8 cellular contexts compared by ENCODE assay signal in the genomic region with DNA sequence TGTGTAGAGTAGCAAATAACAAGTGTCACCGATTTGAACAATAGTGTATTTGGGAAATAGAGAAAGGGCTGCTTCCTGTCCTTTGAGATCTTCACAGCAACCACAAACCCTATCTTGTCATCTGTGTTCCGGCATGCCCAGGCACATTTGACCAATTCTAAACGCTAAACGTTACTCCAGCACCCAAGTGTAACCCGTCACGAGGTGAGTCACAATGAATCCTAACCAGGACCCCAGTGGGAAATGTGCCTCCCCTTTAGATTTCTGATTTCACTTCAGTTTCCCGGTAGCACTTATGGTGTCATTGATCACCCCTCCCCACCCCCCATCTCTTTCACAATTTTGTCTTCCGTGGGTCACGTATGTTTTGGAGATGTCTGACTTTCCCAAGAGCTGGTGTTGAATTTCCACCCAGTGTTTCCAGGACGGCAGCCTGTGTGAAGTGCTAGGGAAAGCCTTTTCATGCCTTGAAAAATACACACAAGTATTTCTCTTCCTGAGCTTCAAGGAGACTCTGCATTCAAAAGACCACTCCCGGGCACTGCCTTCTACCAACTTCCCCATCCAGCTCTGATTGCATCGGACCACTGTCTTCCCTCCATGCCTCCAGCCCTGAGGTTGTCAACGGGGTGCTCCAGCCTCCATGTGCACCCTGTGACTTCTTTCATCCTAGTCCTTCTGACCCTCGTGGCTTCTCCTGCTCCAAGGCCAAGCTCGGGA. TPM values are rescaled to one million over a fixed set of nuclear protein-coding genes. Genes with fewer than 3 reads are reported as not detected.
DNase-seq lines count a peak whose midpoint lies in the region; ATAC-seq lines count a peak whose summit lies in the region.

No MANE protein-coding gene starts in this region.

- no peaks in the 10 kb centered on the region for H3K4me1 ChIP-seq in HAP-1

- DNase-seq in HPDE6-E6E7 (ENCODE audit: extremely low spot score) (peak; percentile 55), activated T-cell treated with anti-CD3 and anti-CD28 coated beads for 4 hours (peak; percentile 11), caudate nucleus (lab: John Stamatoyannopoulos, UW) (no peak), HT-29 (ENCODE audit: low spot score) (no peak), HAP-1 (ENCODE audit: low spot score in 2 of 2) (no peak), glomerular visceral epithelial cell (ENCODE audit: extremely low spot score) (no peak)
- DNase-seq in stimulated activated CD8-positive, alpha-beta memory T cell treated with anti-CD3 and anti-CD28 coated beads, Interleukin-15, amount 100 ng/mL, for 48 hours (ENCODE audit: low read depth in 2 of 2): peak; percentile 41 to 58

- ATAC-seq in GM19351 (IDR thresholded peaks at IDR 0.05; ENCODE audit: unreplicated experiment): peak; percentile 51

- no peaks in the 10 kb centered on the region for H3K27me3 ChIP-seq in HAP-1 (ENCODE audit: low read depth)

- H3K9me3 ChIP-seq in HAP-1: no peaks in the 10 kb centered on the region

- H3K36me3 ChIP-seq in HAP-1 (replicated peaks): no peaks in the 10 kb centered on the region

- H3K27ac ChIP-seq in caudate nucleus (ENCODE audit: low read depth, low read length): no peak overlapping the region

- H3K4me3 ChIP-seq in HAP-1: no peak overlapping the region

- in situ Hi-C loops in HAP-1 (cut with MboI; ENCODE audit: low sequenced_read_pairs): no loop called here

RNA-seq across cellular contexts. Expression of a gene that starts 10.5 kb away (rescaled TPM):
- total RNA-seq in HT-29 (2014; rRNA removed; shearing (Covaris generic)): 38.8 and 42.3 TPM in 2 replicates

RNA-seq across cellular contexts. Expression of a gene that starts 30.1 kb away (rescaled TPM):
- total RNA-seq in HT-29 (2014; rRNA removed; shearing (Covaris generic)): 165 and 199 TPM in 2 replicates

Comparison
In these comparisons a context has a peak if more than half of its experiments do, and no peak if none do; other contexts are left out.
1. DNase-seq: peak in HPDE6-E6E7 (single experiment), activated T-cell treated with anti-CD3 and anti-CD28 coated beads for 4 hours (single experiment) and stimulated activated CD8-positive, alpha-beta memory T cell treated with anti-CD3 and anti-CD28 coated beads, Interleukin-15, amount 100 ng/mL, for 48 hours (2 of 2); none in caudate nucleus (0 of 61), HT-29 (single experiment), HAP-1 (0 of 2) and glomerular visceral epithelial cell (single experiment).